ENCODE assay signal across 9 cellular contexts in genomic region chr5:126015244-126016054, GRCh38.
DNase-seq lines count a peak whose midpoint lies in the region; ATAC-seq and TF ChIP-seq lines count a peak whose summit lies in the region.
"Had no signal": no experiment of that assay in that cellular context is flagged by ENCODE, and none has a peak within 500 bp of the region (broad histone marks: within the 10 kb centered on the region; RNA-seq: fewer than 3 reads in every experiment).

No MANE protein-coding gene starts in this region.

- no peak overlapping the region for H2AFZ ChIP-seq in IMR-90 (replicated peaks; ENCODE audit: low read length, poor library complexity)

- no peak overlapping the region for H4K5ac ChIP-seq in IMR-90 (ENCODE audit: low read depth, low read length)

- no TSS peak for BruUV-seq in IMR-90 (replicated peaks; lab: Mats Ljungman, UMichigan)

- ATAC-seq in IMR-90 (ENCODE audit: low read depth) (no peak), HG03097 (IDR thresholded peaks at IDR 0.05; ENCODE audit: low FRiP score, unreplicated experiment) (no peak)

- POLR2A ChIA-PET in IMR-90 (lab: Charles Lee; ENCODE audit: unreplicated experiment): no interaction called here

- no peaks in the 10 kb centered on the region for H3K9me3 ChIP-seq in IMR-90 (ENCODE audit: control insufficient read depth, insufficient read depth, low read length)
- H3K9me3 ChIP-seq: ascending aorta had no signal

- H3K14ac ChIP-seq in IMR-90 (replicated peaks; ENCODE audit: low read depth, low read length): no peak overlapping the region

- H3K4me1 ChIP-seq in IMR-90 (ENCODE audit: control insufficient read depth, insufficient read depth, low read length): no peaks in the 10 kb centered on the region

- no peak overlapping the region for H3K27ac ChIP-seq in IMR-90 (ENCODE audit: insufficient read depth, low read length)

- WGBS in IMR-90 (ENCODE audit: extremely low coverage in 2 of 2, insufficient read length in 1 of 2), 2 experiments: no CpG with 5 or more reads among the region's 8 CpGs

- no peak overlapping the region for H2BK120ac ChIP-seq in IMR-90 (ENCODE audit: low read depth, low read length)

- no peak overlapping the region for H3K4ac ChIP-seq in IMR-90 (ENCODE audit: low read depth, low read length)

- TF ChIP-seq POLR2A in IMR-90 (IDR thresholded peaks at IDR 0.05; ENCODE audit: low read depth, low read length): no peak

- H3K79me1 ChIP-seq in IMR-90 (ENCODE audit: low read depth in 1 of 2, low read length in 2 of 2): no peaks in the 10 kb centered on the region

- DNase-seq in IMR-90: peak; percentile 2
- DNase-seq in NCI-H82 treated with DMSO at 0.1 percent for 48 hours (lab: John Stamatoyannopoulos, UW; ENCODE audit: unreplicated experiment): peak; percentile 93
- peak; percentile 31 to 63 for DNase-seq in foreskin fibroblast
- DNase-seq in retina: peak; percentile 22
- no peak for DNase-seq in activated CD4-positive, alpha-beta T cell treated with anti-CD3 and anti-CD28 coated beads for 1 hour
- no peak for DNase-seq in OCI-M1 (lab: John Stamatoyannopoulos, UW)
- no peak for DNase-seq in 8988T

- dilution Hi-C loops in IMR-90 (cut with HindIII; ENCODE audit: low sequenced_read_pairs, unreplicated experiment): no loop called here

- no peak overlapping the region for H3K23ac ChIP-seq in IMR-90 (ENCODE audit: low read depth, low read length)

- H2BK15ac ChIP-seq in IMR-90 (ENCODE audit: low read depth, low read length): no peak overlapping the region

- in situ Hi-C loops in IMR-90 (cut with MboI; ENCODE audit: low sequenced_read_pairs): no loop called here

- no peak overlapping the region for H2BK20ac ChIP-seq in IMR-90 (ENCODE audit: low read depth, low read length)

- no peaks in the 10 kb centered on the region; the same call in 1 of the 2 replicates for H3K27me3 ChIP-seq in IMR-90 (ENCODE audit: control insufficient read depth, insufficient read depth, low read length)
- H3K27me3 ChIP-seq: ascending aorta had no signal

- H2AK5ac ChIP-seq in IMR-90 (ENCODE audit: low read depth, low read length): no peak overlapping the region

- no peaks in the 10 kb centered on the region for H3K36me3 ChIP-seq in IMR-90 (ENCODE audit: control insufficient read depth, insufficient read depth, low read length)
- H3K36me3 ChIP-seq: ascending aorta had no signal

- H3K4me2 ChIP-seq in IMR-90 (ENCODE audit: low read depth, low read length): no peak overlapping the region

- no peak overlapping the region for H3K18ac ChIP-seq in IMR-90 (ENCODE audit: low read depth, low read length)

- no peak overlapping the region for H3K4me3 ChIP-seq in IMR-90 (ENCODE audit: insufficient read depth, low read depth, low read length)
- H3K4me3 ChIP-seq in foreskin fibroblast (ENCODE audit: low read depth in 1 of 2, low read length in 2 of 2): no peak overlapping the region
- H3K4me3 ChIP-seq: ascending aorta had no signal

- no peak overlapping the region for H3K56ac ChIP-seq in IMR-90 (ENCODE audit: extremely low read depth, insufficient read depth, low read length)

- no peak overlapping the region for H2AK9ac ChIP-seq in IMR-90 (replicated peaks; ENCODE audit: low read depth, low read length, poor library complexity)

- TF ChIP-seq CTCF in IMR-90 (conservative IDR thresholded peaks at IDR 0.05; ENCODE audit: low read depth, low read length) (no peak), foreskin fibroblast (IDR thresholded peaks at IDR 0.05; ENCODE audit: low read depth, low read length) (no peak)

- TF ChIP-seq RAD21 in IMR-90 (IDR thresholded peaks at IDR 0.05; ENCODE audit: low read length): no peak

- H3K9ac ChIP-seq in IMR-90 (ENCODE audit: low read depth, low read length): no peak overlapping the region

- CTCF ChIA-PET in IMR-90 (lab: Yijun Ruan, JAX): no interaction called here

- no peak overlapping the region for H2BK5ac ChIP-seq in IMR-90 (ENCODE audit: low read depth, low read length, poor library complexity, severe bottlenecking)

- no peak overlapping the region for H4K91ac ChIP-seq in IMR-90 (ENCODE audit: insufficient read depth, low read depth, low read length)

- H4K20me1 ChIP-seq in IMR-90 (ENCODE audit: insufficient read depth, low read length): no peaks in the 10 kb centered on the region

- intact Hi-C loops in IMR-90 (cut with micrococcal nuclease): no loop called here

- H4K8ac ChIP-seq in IMR-90 (ENCODE audit: low read depth in 2 of 2, low read length in 2 of 2): no peak overlapping the region

- no peaks in the 10 kb centered on the region for H3K9me1 ChIP-seq in IMR-90 (ENCODE audit: insufficient read depth, low read length)

TF ChIP-seq in IMR-90, 13 proteins besides CTCF, POLR2A, EP300 and RAD21:
- TF ChIP-seq RFX5 (IDR thresholded peaks at IDR 0.05; ENCODE audit: low read depth, low read length) (no peak), RCOR1 (IDR thresholded peaks at IDR 0.05; ENCODE audit: insufficient replicate concordance, low read length) (no peak), CHD1 (IDR thresholded peaks at IDR 0.05; ENCODE audit: low read depth, low read length) (no peak), MAFK (IDR thresholded peaks at IDR 0.05; ENCODE audit: low read depth, low read length) (no peak), BHLHE40 (IDR thresholded peaks at IDR 0.05; ENCODE audit: low read depth, low read length) (no peak), MXI1 (IDR thresholded peaks at IDR 0.05; ENCODE audit: borderline replicate concordance, low read depth, low read length) (no peak), ELK1 (IDR thresholded peaks at IDR 0.05; ENCODE audit: borderline replicate concordance, low read depth, low read length) (no peak), NFE2L2 (IDR thresholded peaks at IDR 0.05; ENCODE audit: low read depth, low read length) (no peak), CEBPB (IDR thresholded peaks at IDR 0.05; ENCODE audit: low read depth, low read length) (no peak), MAZ (IDR thresholded peaks at IDR 0.05; ENCODE audit: borderline replicate concordance, low read depth, low read length) (no peak), SMC3 (IDR thresholded peaks at IDR 0.05; ENCODE audit: low read depth, low read length) (no peak)

Comparison
In these comparisons a context has a peak if more than half of its experiments do, and no peak if none do; other contexts are left out.
1. DNase-seq: peak in IMR-90 (single experiment), NCI-H82 treated with DMSO at 0.1 percent for 48 hours (single experiment), foreskin fibroblast (2 of 2) and retina (single experiment); none in activated CD4-positive, alpha-beta T cell treated with anti-CD3 and anti-CD28 coated beads for 1 hour (single experiment), OCI-M1 (single experiment) and 8988T (single experiment).